ENCODE assay signal across 21 cellular contexts in genomic region chr1:216640100-216640499, GRCh38.
A peak's percentile ranks its signal among the peaks of the same experiment; 100 is the strongest.
DNase-seq lines count a peak whose midpoint lies in the region; ATAC-seq and TF ChIP-seq lines count a peak whose summit lies in the region.
"Had no signal": no experiment of that assay in that cellular context is flagged by ENCODE, and none has a peak within 500 bp of the region (broad histone marks: within the 10 kb centered on the region; RNA-seq: fewer than 3 reads in every experiment).

No MANE protein-coding gene starts in this region.

- no peaks in the 10 kb centered on the region for H3K36me3 ChIP-seq in heart right ventricle
- H3K36me3 ChIP-seq: BLaER1 had no signal

- peak in 5 of 8 donors; percentile 44 to 84 (median 66) for ATAC-seq in heart right ventricle
- no peak for ATAC-seq in GM21381 (IDR thresholded peaks at IDR 0.05; ENCODE audit: unreplicated experiment)
- no peak for ATAC-seq in HG03025 (IDR thresholded peaks at IDR 0.05; ENCODE audit: low FRiP score, unreplicated experiment)
- ATAC-seq: GM12878 had no signal

- 71 to 73% methylated on average over 3 of the region's 3 CpGs for WGBS in heart right ventricle, 2 donors

- H3K9me3 ChIP-seq in heart right ventricle, result no peaks in the 10 kb centered on the region
- H3K9me3 ChIP-seq: BLaER1, Caco-2 had no signal

- no peaks in the 10 kb centered on the region for H3K27me3 ChIP-seq in heart right ventricle
- H3K27me3 ChIP-seq: BLaER1 had no signal

- H3K4me3 ChIP-seq in heart right ventricle, result no peak overlapping the region
- H3K4me3 ChIP-seq: BLaER1, GM12878, GM23248 had no signal

- H3K27ac ChIP-seq in heart right ventricle, result no peak overlapping the region
- H3K27ac ChIP-seq: BLaER1, GM23248 had no signal

- peak; percentile 98 for DNase-seq in G401 (ENCODE audit: low spot score)
- DNase-seq in amygdala (lab: John Stamatoyannopoulos, UW), result peak in 32 of 56 donors; percentile 0 to 50 (median 10)
- peak in 1 of 2 donors; percentile 15 for DNase-seq in heart right ventricle
- DNase-seq in posterior cingulate gyrus, result peak in 7 of 10 donors; percentile 10 to 82 (median 35)
- no peak for DNase-seq in activated CD4-positive, alpha-beta T cell treated with anti-CD3 and anti-CD28 coated beads, Interleukin-2, amount 50 U/mL, for 4 hours
- DNase-seq: Caco-2; CD4-positive, alpha-beta memory T cell; DMS 273 treated with DMSO at 0.1 percent for 48 hours; DMS79 treated with DMSO at 0.1 percent for 48 hours; GM23248; HCEC 1CT; NCI-H1105; NCI-H146; NCI-H2029; NCI-H2227 treated with DMSO at 0.1 percent for 48 hours; NCI-H524; OCI-M1 had no signal

- in situ Hi-C loops in G401 (cut with HindIII; ENCODE audit: low sequenced_read_pairs), result no loop called here

- peaks cover 0 to 14% (median 0%) of the 10 kb centered on the region in 9 donors for H3K4me1 ChIP-seq in heart right ventricle
- H3K4me1 ChIP-seq: BLaER1, Caco-2 had no signal

- no peak for TF ChIP-seq CTCF in heart right ventricle (IDR thresholded peaks at IDR 0.05)

- intact Hi-C loops in heart right ventricle (cut with DNase I) (no loop called here), posterior cingulate gyrus (cut with DNase I) (no loop called here)

Comparison
In these comparisons a context has a peak if more than half of its experiments do, and no peak if none do; other contexts are left out.
1. DNase-seq: peak in G401 (single experiment), amygdala (32 of 56) and posterior cingulate gyrus (7 of 10); none in activated CD4-positive, alpha-beta T cell treated with anti-CD3 and anti-CD28 coated beads, Interleukin-2, amount 50 U/mL, for 4 hours (0 of 2).
2. ATAC-seq: peak in heart right ventricle (5 of 8); none in GM21381 (single experiment) and HG03025 (single experiment).